11 cellular contexts compared by ENCODE assay signal in genomic region chr19:10122066-10122465, GRCh38. TPM values are rescaled to one million over a fixed set of nuclear protein-coding genes. Genes with fewer than 3 reads are reported as not detected.
DNase-seq lines count a peak whose midpoint lies in the region; ATAC-seq, FAIRE-seq and TF ChIP-seq lines count a peak whose summit lies in the region.
"Had no signal": no experiment of that assay in that cellular context is flagged by ENCODE, and none has a peak within 500 bp of the region (broad histone marks: within the 10 kb centered on the region; RNA-seq: fewer than 3 reads in every experiment).

No MANE protein-coding gene starts in this region.

- TF ChIP-seq EP300 in suprapubic skin (IDR thresholded peaks at IDR 0.05): no peak

- no peaks in the 10 kb centered on the region for H3K9me3 ChIP-seq in BLaER1 treated with 17β-estradiol and CSF1 and Interleukin-3, amounts not matched to agents 10 nM and 100 nM (replicated peaks in 1 of 11)
- H3K9me3 ChIP-seq in suprapubic skin (no peaks in the 10 kb centered on the region), pancreas (no peaks in the 10 kb centered on the region)

- peak overlapping the region in 3 of 11 experiments; percentile 27 to 52 (median 37); a peak in 4 of 22 replicates for H3K9ac ChIP-seq in BLaER1 treated with 17β-estradiol and CSF1 and Interleukin-3, amounts not matched to agents 10 nM and 100 nM

- DNase-seq in fibroblast of the aortic adventitia (ENCODE audit: low read depth): peak; percentile 82
- no peak for DNase-seq in suprapubic skin (ENCODE audit: low spot score in 2 of 2)
- no peak for DNase-seq in pancreas
- no peak for DNase-seq in stimulated activated CD4-positive, alpha-beta T cell treated with anti-CD3 and anti-CD28 coated beads, Interleukin-12 subunit alpha, Interleukin-12 subunit beta, amount 100 ng/mL, for 4 hours
- DNase-seq in immature natural killer cell: no peak
- DNase-seq: activated naive CD4-positive, alpha-beta T cell treated with Interleukin-2 at 50 U/mL for 16 hours; islet precursor cell had no signal

- H3K27me3 Mint-ChIP-seq in immature natural killer cell (ENCODE audit: low read depth in 3 of 3): peaks cover 0 to 7% (median 5%) of the 10 kb centered on the region in 3 donors

- 62% methylated on average over 6 of the region's 6 CpGs for WGBS in suprapubic skin
- WGBS in pancreas, 2 donors: 66 to 88% methylated on average over 6 of the region's 6 CpGs

- peaks cover 18 to 41% (median 36%) of the 10 kb centered on the region in 11 experiments for H3K36me3 ChIP-seq in BLaER1 treated with 17β-estradiol and CSF1 and Interleukin-3, amounts not matched to agents 10 nM and 100 nM
- H3K36me3 ChIP-seq in suprapubic skin (peaks cover 23% of the 10 kb centered on the region), pancreas (peaks cover 0 to 4% (median 3%) of the 10 kb centered on the region in 3 donors)

- peaks cover 80 to 89% (median 84%) of the 10 kb centered on the region in 10 experiments for H3K4me1 ChIP-seq in BLaER1 treated with 17β-estradiol and CSF1 and Interleukin-3, amounts not matched to agents 10 nM and 100 nM
- H3K4me1 ChIP-seq in suprapubic skin (peaks cover 39% of the 10 kb centered on the region), pancreas (peaks cover 0 to 8% (median 4%) of the 10 kb centered on the region in 3 donors)

- H3K27ac ChIP-seq in BLaER1 treated with 17β-estradiol and CSF1 and Interleukin-3, amounts not matched to agents 10 nM and 100 nM: peak overlapping the region; percentile 0 to 97 (median 92); a peak in 21 of 22 replicates
- peak overlapping the region; percentile 63 for H3K27ac ChIP-seq in VCaP
- H3K27ac ChIP-seq in suprapubic skin: peak overlapping the region; percentile 74
- H3K27ac ChIP-seq in pancreas: no peak overlapping the region

- TF ChIP-seq CTCF in VCaP (conservative IDR thresholded peaks at IDR 0.05): no peak
- no peak for TF ChIP-seq CTCF in fibroblast of the aortic adventitia (IDR thresholded peaks at IDR 0.05; ENCODE audit: insufficient read depth, low read length)
- no peak for TF ChIP-seq CTCF in suprapubic skin (IDR thresholded peaks at IDR 0.05)
- no peak for TF ChIP-seq CTCF in pancreas (IDR thresholded peaks at IDR 0.05)

- H3K36me3 Mint-ChIP-seq in immature natural killer cell: peaks cover 0 to 4% (median 3%) of the 10 kb centered on the region in 3 donors

- peak overlapping the region in 1 of 5 donors; percentile 21 for H3K4me3 Mint-ChIP-seq in immature natural killer cell

- intact Hi-C loops in pancreas (cut with DNase I): no loop called here

- FAIRE-seq in pancreas (lab: Jason Lieb, UNC): no peak
- FAIRE-seq: TTC549 had no signal

- H3K4me1 Mint-ChIP-seq in immature natural killer cell: peaks cover 20% of the 10 kb centered on the region in 2 donors

- H3K4me2 ChIP-seq in BLaER1 treated with 17β-estradiol and CSF1 and Interleukin-3, amounts not matched to agents 10 nM and 100 nM: peak overlapping the region; percentile 44 to 100 (median 78); a peak in 17 of 22 replicates

- no peaks in the 10 kb centered on the region for H3K27me3 ChIP-seq in BLaER1 treated with 17β-estradiol and CSF1 and Interleukin-3, amounts not matched to agents 10 nM and 100 nM
- H3K27me3 ChIP-seq in suprapubic skin: no peaks in the 10 kb centered on the region
- no peaks in the 10 kb centered on the region for H3K27me3 ChIP-seq in pancreas

- no peak for TF ChIP-seq POLR2A in suprapubic skin (IDR thresholded peaks at IDR 0.05)

- ATAC-seq in pancreas: no peak
- no peak for ATAC-seq in GM21723 (IDR thresholded peaks at IDR 0.05; ENCODE audit: unreplicated experiment)

- no peak overlapping the region for H3K4me3 ChIP-seq in BLaER1 treated with 17β-estradiol and CSF1 and Interleukin-3, amounts not matched to agents 10 nM and 100 nM
- H3K4me3 ChIP-seq in fibroblast of the aortic adventitia (ENCODE audit: low read depth, low read length) (no peak overlapping the region), suprapubic skin (no peak overlapping the region), pancreas (no peak overlapping the region)

- no peaks in the 10 kb centered on the region for H3K9me3 Mint-ChIP-seq in immature natural killer cell

- H3K27ac Mint-ChIP-seq in immature natural killer cell: no peak overlapping the region

- H4K20me1 ChIP-seq in BLaER1 treated with 17β-estradiol and CSF1 and Interleukin-3, amounts not matched to agents 10 nM and 100 nM: peaks cover 6 to 24% (median 19%) of the 10 kb centered on the region in 11 experiments; a peak in 21 of 22 replicates

RNA-seq across cellular contexts. Expression of gene EIF3G, which starts 2.4 kb away (rescaled TPM):
- total RNA-seq in fibroblast of the aortic adventitia (ENCODE audit: low replicate concordance) (120 and 193 TPM in 2 replicates), suprapubic skin (100 to 1,000 TPM; 211 to 315 (median 225) TPM), pancreas (100 to 1,000 TPM; 146 to 215 (median 181) TPM)
- polyA plus RNA-seq in pancreas (100 to 1,000 TPM; 169 to 228 TPM), immature natural killer cell (100 to 1,000 TPM; 334 to 509 (median 485) TPM)

RNA-seq across cellular contexts. Expression of gene P2RY11, which starts 10.6 kb away (rescaled TPM):
- 0.33 and 3.0 TPM in 2 replicates for total RNA-seq in fibroblast of the aortic adventitia (ENCODE audit: low replicate concordance)
- 10 to 100 TPM; 16.4 to 32.9 (median 19.9) TPM for total RNA-seq in suprapubic skin
- 1 to 10 TPM; 2.5 to 8.5 (median 5.8) TPM for total RNA-seq in pancreas
- polyA plus RNA-seq in pancreas: 10 to 100 TPM; 17.4 TPM
- 10 to 100 TPM in 1 of 3 donors, 1 to 10 TPM in 2; 2.6 to 26.7 (median 6.9) TPM for polyA plus RNA-seq in immature natural killer cell

RNA-seq across cellular contexts. Expression of gene PPAN, which starts 15.9 kb away (rescaled TPM):
- total RNA-seq in fibroblast of the aortic adventitia (ENCODE audit: low replicate concordance) (7.8 and 21.8 TPM in 2 replicates), suprapubic skin (10 to 100 TPM; 41.9 to 55.1 (median 46.8) TPM), pancreas (10 to 100 TPM in 5 of 6 donors, 1 to 10 TPM in 1; 9.3 to 32.0 (median 15.8) TPM)
- polyA plus RNA-seq in pancreas (10 to 100 TPM; 55.9 to 67.9 TPM), immature natural killer cell (10 to 100 TPM; 12.1 to 44.8 (median 18.4) TPM)

RNA-seq across cellular contexts. Expression of gene ANGPTL6, which starts 19.6 kb away (rescaled TPM):
- 0.09 and 0.90 TPM in 2 replicates for total RNA-seq in fibroblast of the aortic adventitia (ENCODE audit: low replicate concordance)
- 1 to 10 TPM in 1 of 4 donors, under 1 TPM in 2, not detected in 1; 0.38 to 1.1 (median 0.42) TPM for total RNA-seq in suprapubic skin
- total RNA-seq in pancreas: 1 to 10 TPM in 1 of 6 donors, under 1 TPM in 5; 0.12 to 1.1 (median 0.74) TPM
- 1 to 10 TPM; 1.2 to 1.7 TPM for polyA plus RNA-seq in pancreas
- 1 to 10 TPM in 2 of 3 donors, under 1 TPM in 1; 0.53 to 1.9 (median 1.2) TPM for polyA plus RNA-seq in immature natural killer cell

RNA-seq across cellular contexts. Expression of gene SHFL, which starts 35.9 kb away (rescaled TPM):
- total RNA-seq in fibroblast of the aortic adventitia (ENCODE audit: low replicate concordance) (18.4 and 22.7 TPM in 2 replicates), suprapubic skin (10 to 100 TPM; 11.8 to 26.7 (median 22.3) TPM), pancreas (10 to 100 TPM in 5 of 6 donors, 1 to 10 TPM in 1; 7.9 to 19.9 (median 14.5) TPM)
- polyA plus RNA-seq in pancreas (10 to 100 TPM; 39.6 to 41.0 TPM), immature natural killer cell (10 to 100 TPM; 39.4 to 78.4 (median 44.2) TPM)

Comparison
In these comparisons a context has a peak if more than half of its experiments do, and no peak if none do; other contexts are left out.
1. H3K27ac ChIP-seq: peak in BLaER1 treated with 17β-estradiol and CSF1 and Interleukin-3, amounts not matched to agents 10 nM and 100 nM (11 of 11), VCaP (single experiment) and suprapubic skin (single experiment); none in pancreas (0 of 4).